Comparison of ENCODE assay signal across 10 cellular contexts in the genomic region with DNA sequence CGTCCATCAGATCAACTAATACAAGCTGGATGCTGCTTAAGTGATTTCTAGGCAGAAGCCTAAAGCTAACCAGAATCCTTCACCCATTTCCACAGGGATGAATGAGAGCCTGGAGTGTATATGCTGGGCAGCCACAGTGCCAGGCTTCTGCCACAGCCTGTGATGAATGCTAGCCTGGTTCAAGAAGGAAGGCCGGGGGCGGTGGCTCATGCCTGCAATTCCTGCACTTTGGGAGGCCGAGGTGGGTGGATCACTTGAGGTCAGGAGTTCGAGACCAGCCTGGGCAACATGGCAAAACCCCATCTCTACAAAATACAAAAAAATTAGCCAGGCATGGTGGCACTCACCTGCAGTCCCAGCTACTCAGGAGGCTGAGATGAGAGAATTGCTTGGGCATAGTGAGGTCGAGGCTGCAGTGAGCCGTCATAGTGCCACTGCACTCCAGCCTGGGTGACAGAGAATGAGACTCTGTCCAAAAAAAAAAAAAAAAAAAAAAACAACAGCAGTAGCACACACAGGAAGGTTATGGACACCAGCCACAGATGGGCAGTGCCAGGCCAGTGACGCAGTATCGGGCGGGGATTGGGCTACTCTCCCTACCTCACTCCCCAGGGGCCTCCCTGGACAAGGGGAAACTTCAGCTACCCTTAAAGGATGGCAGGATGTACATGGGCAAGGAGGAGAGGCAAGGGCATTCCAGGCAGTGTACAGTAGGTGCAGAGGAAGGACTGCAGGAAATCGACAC. TPM values are rescaled to one million over a fixed set of nuclear protein-coding genes. Genes with fewer than 3 reads are reported as not detected.
DNase-seq lines count a peak whose midpoint lies in the region; ATAC-seq and TF ChIP-seq lines count a peak whose summit lies in the region.
"Had no signal": no experiment of that assay in that cellular context is flagged by ENCODE, and none has a peak within 500 bp of the region (broad histone marks: within the 10 kb centered on the region; RNA-seq: fewer than 3 reads in every experiment).

No MANE protein-coding gene starts in this region.

- H3K9me3 ChIP-seq in CD4-positive, alpha-beta T cell (ENCODE audit: control insufficient read depth, low read length) = no peaks in the 10 kb centered on the region
- H3K9me3 ChIP-seq: esophagus muscularis mucosa, left ventricle myocardium inferior had no signal

- no peak overlapping the region for H3K27ac Mint-ChIP-seq in CD4-positive, alpha-beta T cell
- peak overlapping the region in 1 of 2 donors; percentile 56 for H3K27ac Mint-ChIP-seq in natural killer cell treated with Interleukin-12 subunit alpha and Interleukin-12 subunit beta and Interleukin-15 and Interleukin-18, amount 100 ng/mL, for 72 hours

- no peaks in the 10 kb centered on the region for H3K27me3 ChIP-seq in CD4-positive, alpha-beta T cell (ENCODE audit: control insufficient read depth, insufficient read depth, low read length)
- H3K27me3 ChIP-seq: esophagus muscularis mucosa had no signal

- POLR2A ChIA-PET in CD4-positive, alpha-beta T cell (lab: Charles Lee) = no interaction called here

- H3K36me3 Mint-ChIP-seq in CD4-positive, alpha-beta T cell (ENCODE audit: low read depth) = no peaks in the 10 kb centered on the region
- no peaks in the 10 kb centered on the region for H3K36me3 Mint-ChIP-seq in natural killer cell treated with Interleukin-12 subunit alpha and Interleukin-12 subunit beta and Interleukin-15 and Interleukin-18, amount 100 ng/mL, for 72 hours

- no peak for TF ChIP-seq CTCF in CD4-positive, alpha-beta T cell (IDR thresholded peaks at IDR 0.05)

- CTCF ChIA-PET in CD4-positive, alpha-beta T cell (lab: Charles Lee) = interaction anchor here (1.4 kb wide), 1 partner anchor 136 kb away, joined by 5 read pairs; no protein-coding TSS in a partner anchor

- ATAC-seq in CD4-positive, alpha-beta T cell (ENCODE audit: poor library complexity) = peak; percentile 4
- ATAC-seq in HG03354 (IDR thresholded peaks at IDR 0.05; ENCODE audit: poor library complexity, severe bottlenecking, unreplicated experiment) = peak; percentile 8
- no peak for ATAC-seq in natural killer cell treated with Interleukin-12 subunit alpha and Interleukin-12 subunit beta and Interleukin-15 and Interleukin-18, amount 100 ng/mL, for 72 hours
- no peak for ATAC-seq in left ventricle myocardium superior

- intact Hi-C loops in CD4-positive, alpha-beta T cell (cut with DNase I, micrococcal nuclease) = no loop called here
- intact Hi-C loops in left ventricle myocardium superior (cut with micrococcal nuclease) = no loop called here

- H3K27me3 Mint-ChIP-seq in CD4-positive, alpha-beta T cell = no peaks in the 10 kb centered on the region
- peaks cover 0 to 3% of the 10 kb centered on the region in 2 donors for H3K27me3 Mint-ChIP-seq in natural killer cell treated with Interleukin-12 subunit alpha and Interleukin-12 subunit beta and Interleukin-15 and Interleukin-18, amount 100 ng/mL, for 72 hours

- H3K9me3 Mint-ChIP-seq in CD4-positive, alpha-beta T cell = no peaks in the 10 kb centered on the region
- H3K9me3 Mint-ChIP-seq in natural killer cell treated with Interleukin-12 subunit alpha and Interleukin-12 subunit beta and Interleukin-15 and Interleukin-18, amount 100 ng/mL, for 72 hours = no peaks in the 10 kb centered on the region

- peak overlapping the region; percentile 57 for H3K4me3 Mint-ChIP-seq in CD4-positive, alpha-beta T cell
- peak overlapping the region; percentile 26 for H3K4me3 Mint-ChIP-seq in natural killer cell treated with Interleukin-12 subunit alpha and Interleukin-12 subunit beta and Interleukin-15 and Interleukin-18, amount 100 ng/mL, for 72 hours

- peaks cover 27% of the 10 kb centered on the region for H3K4me1 Mint-ChIP-seq in CD4-positive, alpha-beta T cell (ENCODE audit: low read depth)
- H3K4me1 Mint-ChIP-seq in natural killer cell treated with Interleukin-12 subunit alpha and Interleukin-12 subunit beta and Interleukin-15 and Interleukin-18, amount 100 ng/mL, for 72 hours (ENCODE audit: low read depth in 2 of 2) = peaks cover 28% of the 10 kb centered on the region in 2 donors

- no peak overlapping the region for H3K27ac ChIP-seq in CD4-positive, alpha-beta T cell (ENCODE audit: low read depth, low read length)
- H3K27ac ChIP-seq: esophagus muscularis mucosa, left ventricle myocardium inferior had no signal

- DNase-seq in CD4-positive, alpha-beta T cell = no peak
- DNase-seq in cerebellum (ENCODE audit: low spot score) (peak; percentile 67), NCI-H1092 (lab: John Stamatoyannopoulos, UW) (no peak), NCI-H524 (lab: John Stamatoyannopoulos, UW) (no peak), left ventricle myocardium superior (no peak)
- DNase-seq in natural killer cell treated with Interleukin-12 subunit alpha and Interleukin-12 subunit beta and Interleukin-15 and Interleukin-18, amount 100 ng/mL, for 72 hours (ENCODE audit: low spot score) = no peak
- no peak for DNase-seq in stimulated activated CD4-positive, alpha-beta T cell treated with anti-CD3 and anti-CD28 coated beads, Interleukin-12 subunit alpha, Interleukin-12 subunit beta, amount 100 ng/mL, for 4 hours

RNA-seq across cellular contexts. Expression of a gene that starts 23.1 kb away (rescaled TPM):
- total RNA-seq in CD4-positive, alpha-beta T cell = not detected
- total RNA-seq in cerebellum (2.3 TPM), left ventricle myocardium superior (7.3 TPM)
- not detected for total RNA-seq in natural killer cell treated with Interleukin-12 subunit alpha and Interleukin-12 subunit beta and Interleukin-15 and Interleukin-18, amount 100 ng/mL, for 72 hours

Comparison
In these comparisons a context has a peak if more than half of its experiments do, and no peak if none do; other contexts are left out.
1. ATAC-seq: peak in CD4-positive, alpha-beta T cell (single experiment) and HG03354 (single experiment); none in natural killer cell treated with Interleukin-12 subunit alpha and Interleukin-12 subunit beta and Interleukin-15 and Interleukin-18, amount 100 ng/mL, for 72 hours (0 of 2) and left ventricle myocardium superior (single experiment).